12 cellular contexts compared by ENCODE assay signal in genomic region chr10:46033602-46034011, GRCh38. TPM values are rescaled to one million over a fixed set of nuclear protein-coding genes. Genes with fewer than 3 reads are reported as not detected.
DNase-seq lines count a peak whose midpoint lies in the region; ATAC-seq, FAIRE-seq and TF ChIP-seq lines count a peak whose summit lies in the region.
"Had no signal": no experiment of that assay in that cellular context is flagged by ENCODE, and none has a peak within 500 bp of the region (broad histone marks: within the 10 kb centered on the region; RNA-seq: fewer than 3 reads in every experiment).

No MANE protein-coding gene starts in this region.

- intact Hi-C loops in thyroid gland (cut with DNase I) = no loop called here

- TF ChIP-seq CTCF in AG09309 (IDR thresholded peaks at IDR 0.05; ENCODE audit: control insufficient read depth, insufficient read depth, low read depth, low read length, missing control alignments) = no peak
- TF ChIP-seq CTCF in thyroid gland (IDR thresholded peaks at IDR 0.05) = no peak

- TF ChIP-seq POLR2A in thyroid gland (IDR thresholded peaks at IDR 0.05) = no peak

- peaks cover 14 to 18% of the 10 kb centered on the region in 2 donors for H3K4me1 ChIP-seq in thyroid gland

- H3K4me3 ChIP-seq in AG09309 (ENCODE audit: control insufficient read depth, low read depth, low read length) = no peak overlapping the region
- no peak overlapping the region for H3K4me3 ChIP-seq in thyroid gland (replicated peaks in 1 of 3)
- H3K4me3 ChIP-seq: vagina had no signal

- no peaks in the 10 kb centered on the region for H3K9me3 ChIP-seq in thyroid gland
- H3K9me3 ChIP-seq: vagina had no signal

- H3K36me3 ChIP-seq in thyroid gland = no peaks in the 10 kb centered on the region
- H3K36me3 ChIP-seq: vagina had no signal

- DNase-seq in AG09309 (ENCODE audit: low read depth) (peak; percentile 40), HTR-8/SVneo (ENCODE audit: insufficient read length, low spot score) (peak; percentile 32), amniotic epithelial cell (ENCODE audit: low read depth) (peak; percentile 79), iris pigment epithelial cell (ENCODE audit: low read depth) (peak; percentile 80), thyroid gland (no peak)
- DNase-seq in stimulated activated CD8-positive, alpha-beta memory T cell treated with anti-CD3 and anti-CD28 coated beads, Interleukin-4, amount 100 ng/mL, for 48 hours = no peak
- DNase-seq: activated T-cell treated with anti-CD3 and anti-CD28 coated beads, Interleukin-2, amount 50 U/mL, for 1 hour; NCI-H1417 treated with DMSO at 0.1 percent for 48 hours had no signal

- H3K27me3 ChIP-seq in thyroid gland = no peaks in the 10 kb centered on the region
- H3K27me3 ChIP-seq: vagina had no signal

- no peak overlapping the region for H3K27ac ChIP-seq in thyroid gland
- H3K27ac ChIP-seq: vagina had no signal

- no peak for ATAC-seq in GM19351 (IDR thresholded peaks at IDR 0.05; ENCODE audit: unreplicated experiment)
- ATAC-seq in HG02798 (IDR thresholded peaks at IDR 0.05; ENCODE audit: poor library complexity, unreplicated experiment) = no peak

- no peak for FAIRE-seq in HTR-8/SVneo (lab: Jason Lieb, UNC)
- FAIRE-seq: GM19239 had no signal

RNA-seq across cellular contexts. Expression of gene NCOA4, which starts 3.2 kb away (rescaled TPM):
- total RNA-seq in thyroid gland = 100 to 1,000 TPM; 140 to 189 (median 160) TPM

RNA-seq across cellular contexts. Expression of gene MSMB, which starts 12.5 kb away (rescaled TPM):
- not detected for total RNA-seq in thyroid gland
- total RNA-seq: vagina had no signal

Comparison
In these comparisons a context has a peak if more than half of its experiments do, and no peak if none do; other contexts are left out.
1. DNase-seq: peak in AG09309 (single experiment), HTR-8/SVneo (single experiment), amniotic epithelial cell (single experiment) and iris pigment epithelial cell (single experiment); none in thyroid gland (0 of 2) and stimulated activated CD8-positive, alpha-beta memory T cell treated with anti-CD3 and anti-CD28 coated beads, Interleukin-4, amount 100 ng/mL, for 48 hours (single experiment).